In genomic region chr6:25324076-25324762, GRCh38 we compare ENCODE assay signal across 26 cellular contexts. TPM values are rescaled to one million over a fixed set of nuclear protein-coding genes. Genes with fewer than 3 reads are reported as not detected.
DNase-seq lines count a peak whose midpoint lies in the region; ATAC-seq and TF ChIP-seq lines count a peak whose summit lies in the region.
"Had no signal": no experiment of that assay in that cellular context is flagged by ENCODE, and none has a peak within 500 bp of the region (broad histone marks: within the 10 kb centered on the region; RNA-seq: fewer than 3 reads in every experiment).

No MANE protein-coding gene starts in this region.

- peaks cover 26% of the 10 kb centered on the region for H3K4me1 Mint-ChIP-seq in Caco-2 (ENCODE audit: low read depth, unreplicated experiment)
- peaks cover 41% of the 10 kb centered on the region for H3K4me1 Mint-ChIP-seq in progenitor cell of endocrine pancreas (ENCODE audit: low read depth)
- H3K4me1 Mint-ChIP-seq in activated naive CD8-positive, alpha-beta T cell treated with anti-CD3 and anti-CD28 coated beads for 36 hours: peaks cover 4% of the 10 kb centered on the region
- H3K4me1 Mint-ChIP-seq: CD4-positive, CD25-positive, alpha-beta regulatory T cell had no signal

- peak; percentile 19 to 39 for DNase-seq in Caco-2
- peak; percentile 9 for DNase-seq in NCI-H2227 (lab: John Stamatoyannopoulos, UW; ENCODE audit: unreplicated experiment)
- peak; percentile 13 for DNase-seq in fibroblast of gingiva (ENCODE audit: low read depth)
- DNase-seq in progenitor cell of endocrine pancreas (ENCODE audit: low spot score, unreplicated experiment): no peak
- DNase-seq in upper lobe of left lung: no peak
- DNase-seq in activated naive CD8-positive, alpha-beta T cell treated with anti-CD3 and anti-CD28 coated beads for 36 hours: no peak
- no peak for DNase-seq in GF-D8 (lab: John Stamatoyannopoulos, UW)
- DNase-seq: activated T-cell treated with anti-CD3 and anti-CD28 coated beads, Interleukin-2, amount 50 U/mL, for 72 hours; body of pancreas; CD4-positive, CD25-positive, alpha-beta regulatory T cell; DMS 273 treated with DMSO at 0.1 percent for 48 hours; endodermal cell; esophagus squamous epithelium; naive B cell; NCI-H1092; NCI-H1930; NCI-H345; NCI-H82; pancreas; right lobe of liver; SHP77 treated with DMSO at 0.1 percent for 48 hours; T-helper 1 cell had no signal

- intact Hi-C loops in Caco-2 (cut with micrococcal nuclease; ENCODE audit: unreplicated experiment): no loop called here

- POLR2A ChIA-PET in Caco-2 (lab: Charles Lee): interaction anchor here (0.5 to 0.7 kb wide), 3 partner anchors 12 to 998 kb away, joined by 3 to 4 read pairs (median 4); no protein-coding TSS in a partner anchor

- H3K4me3 ChIP-seq in Caco-2 (ENCODE audit: low read depth, low read length) (no peak overlapping the region), upper lobe of left lung (no peak overlapping the region)
- H3K4me3 ChIP-seq: body of pancreas, esophagus squamous epithelium, pancreas, right lobe of liver, vagina had no signal

- H3K4me1 ChIP-seq in Caco-2 (peaks cover 48% of the 10 kb centered on the region), upper lobe of left lung (peaks cover 0 to 11% (median 2%) of the 10 kb centered on the region in 4 donors)

- H3K27me3 ChIP-seq in Caco-2 (replicated peaks; ENCODE audit: control insufficient read depth, insufficient read depth, low read length) (no peaks in the 10 kb centered on the region), upper lobe of left lung (no peaks in the 10 kb centered on the region)
- H3K27me3 ChIP-seq: body of pancreas, esophagus squamous epithelium, pancreas, right lobe of liver, vagina had no signal

- 54 to 80% methylated on average over 1 of the region's 1 CpG for WGBS in upper lobe of left lung, 2 donors

- H3K4me3 Mint-ChIP-seq in Caco-2 (ENCODE audit: unreplicated experiment) (no peak overlapping the region), progenitor cell of endocrine pancreas (ENCODE audit: low read depth) (no peak overlapping the region)
- H3K4me3 Mint-ChIP-seq in activated naive CD8-positive, alpha-beta T cell treated with anti-CD3 and anti-CD28 coated beads for 36 hours: no peak overlapping the region
- H3K4me3 Mint-ChIP-seq: activated T-cell treated with anti-CD3 and anti-CD28 coated beads, Interleukin-2, amount 50 U/mL, for 72 hours; CD4-positive, CD25-positive, alpha-beta regulatory T cell; endodermal cell; memory B cell; naive B cell had no signal

- no peak for TF ChIP-seq POLR2A in upper lobe of left lung (IDR thresholded peaks at IDR 0.05)

- H3K27me3 Mint-ChIP-seq in Caco-2 (ENCODE audit: insufficient read depth, unreplicated experiment) (no peaks in the 10 kb centered on the region), progenitor cell of endocrine pancreas (no peaks in the 10 kb centered on the region)
- H3K27me3 Mint-ChIP-seq in activated naive CD8-positive, alpha-beta T cell treated with anti-CD3 and anti-CD28 coated beads for 36 hours: no peaks in the 10 kb centered on the region
- H3K27me3 Mint-ChIP-seq: CD4-positive, CD25-positive, alpha-beta regulatory T cell; memory B cell; naive B cell had no signal

- H3K36me3 Mint-ChIP-seq in Caco-2 (ENCODE audit: insufficient read depth, unreplicated experiment) (no peaks in the 10 kb centered on the region), progenitor cell of endocrine pancreas (ENCODE audit: insufficient read depth) (no peaks in the 10 kb centered on the region)
- no peaks in the 10 kb centered on the region for H3K36me3 Mint-ChIP-seq in activated naive CD8-positive, alpha-beta T cell treated with anti-CD3 and anti-CD28 coated beads for 36 hours
- H3K36me3 Mint-ChIP-seq: activated naive CD4-positive, alpha-beta T cell treated with anti-CD3 and anti-CD28 coated beads, Interleukin-2, amount 50 U/mL, for 72 hours; CD4-positive, CD25-positive, alpha-beta regulatory T cell; memory B cell; naive B cell had no signal

- no peaks in the 10 kb centered on the region for H3K36me3 ChIP-seq in Caco-2 (ENCODE audit: control insufficient read depth, insufficient read depth, low read length)
- no peaks in the 10 kb centered on the region for H3K36me3 ChIP-seq in upper lobe of left lung
- H3K36me3 ChIP-seq: esophagus squamous epithelium, pancreas, right lobe of liver, vagina had no signal

- ATAC-seq in upper lobe of left lung (ENCODE audit: low FRiP score in 2 of 2) (no peak), GM21515 (IDR thresholded peaks at IDR 0.05; ENCODE audit: unreplicated experiment) (no peak)
- ATAC-seq: activated naive CD4-positive, alpha-beta T cell treated with anti-CD3 and anti-CD28 coated beads, Interleukin-2, amount 50 U/mL, for 72 hours; activated T-cell treated with anti-CD3 and anti-CD28 coated beads, Interleukin-2, amount 50 U/mL, for 72 hours; body of pancreas; pancreas; right lobe of liver had no signal

- H3K9me3 ChIP-seq in Caco-2 (no peaks in the 10 kb centered on the region), upper lobe of left lung (no peaks in the 10 kb centered on the region)
- H3K9me3 ChIP-seq: body of pancreas, esophagus squamous epithelium, pancreas, right lobe of liver, vagina had no signal

- H3K9me3 Mint-ChIP-seq in Caco-2 (ENCODE audit: unreplicated experiment): no peaks in the 10 kb centered on the region
- H3K9me3 Mint-ChIP-seq in progenitor cell of endocrine pancreas (ENCODE audit: low read depth): no peaks in the 10 kb centered on the region
- H3K9me3 Mint-ChIP-seq in activated naive CD8-positive, alpha-beta T cell treated with anti-CD3 and anti-CD28 coated beads for 36 hours: no peaks in the 10 kb centered on the region
- H3K9me3 Mint-ChIP-seq: activated naive CD4-positive, alpha-beta T cell treated with anti-CD3 and anti-CD28 coated beads, Interleukin-2, amount 50 U/mL, for 72 hours; activated T-cell treated with anti-CD3 and anti-CD28 coated beads, Interleukin-2, amount 50 U/mL, for 72 hours; CD4-positive, CD25-positive, alpha-beta regulatory T cell; endodermal cell; memory B cell; naive B cell had no signal

- CTCF ChIA-PET in Caco-2 (lab: Charles Lee): interaction anchor here (0.6 to 1.1 kb wide), 2 partner anchors 13 to 59 kb away, joined by 3 read pairs; no protein-coding TSS in a partner anchor

- TF ChIP-seq EP300 in upper lobe of left lung (IDR thresholded peaks at IDR 0.05): no peak

- BruUV-seq in Caco-2 (replicated peaks; lab: Mats Ljungman, UMichigan): no TSS peak

- no peak for TF ChIP-seq CTCF in Caco-2 (IDR thresholded peaks at IDR 0.05; ENCODE audit: insufficient read depth in 1 of 2, low read depth in 1 of 2, low read length in 1 of 2, severe bottlenecking in 1 of 2, unreplicated experiment in 1 of 2)
- no peak for TF ChIP-seq CTCF in progenitor cell of endocrine pancreas (IDR thresholded peaks at IDR 0.05; ENCODE audit: unreplicated experiment)
- TF ChIP-seq CTCF in upper lobe of left lung (IDR thresholded peaks at IDR 0.05): no peak

- H3K27ac ChIP-seq in upper lobe of left lung: no peak overlapping the region
- H3K27ac ChIP-seq: body of pancreas, esophagus squamous epithelium, pancreas, right lobe of liver, vagina had no signal

- H3K27ac Mint-ChIP-seq in Caco-2 (ENCODE audit: unreplicated experiment): peak overlapping the region; percentile 34
- H3K27ac Mint-ChIP-seq in progenitor cell of endocrine pancreas: peak overlapping the region; percentile 67
- H3K27ac Mint-ChIP-seq in activated naive CD8-positive, alpha-beta T cell treated with anti-CD3 and anti-CD28 coated beads for 36 hours: no peak overlapping the region
- H3K27ac Mint-ChIP-seq: activated naive CD4-positive, alpha-beta T cell treated with anti-CD3 and anti-CD28 coated beads, Interleukin-2, amount 50 U/mL, for 72 hours; activated T-cell treated with anti-CD3 and anti-CD28 coated beads, Interleukin-2, amount 50 U/mL, for 72 hours; CD4-positive, CD25-positive, alpha-beta regulatory T cell; endodermal cell; memory B cell had no signal

RNA-seq across cellular contexts. Expression of gene CARMIL1, which starts 45.0 kb away (rescaled TPM):
- total RNA-seq in Caco-2 (2022) (25.9 and 26.5 TPM in 2 replicates), progenitor cell of endocrine pancreas (75.9 and 86.3 TPM in 2 replicates), upper lobe of left lung (10 to 100 TPM; 19.8 to 78.6 (median 44.9) TPM)
- total RNA-seq in activated naive CD8-positive, alpha-beta T cell treated with anti-CD3 and anti-CD28 coated beads for 36 hours: 1 to 10 TPM; 7.1 to 8.1 TPM

Comparison
In these comparisons a context has a peak if more than half of its experiments do, and no peak if none do; other contexts are left out.
1. DNase-seq: peak in Caco-2 (2 of 2), NCI-H2227 (single experiment) and fibroblast of gingiva (single experiment); none in progenitor cell of endocrine pancreas (single experiment), upper lobe of left lung (0 of 2), activated naive CD8-positive, alpha-beta T cell treated with anti-CD3 and anti-CD28 coated beads for 36 hours (single experiment) and GF-D8 (single experiment).